6 cellular contexts compared by ENCODE assay signal in the genomic region with DNA sequence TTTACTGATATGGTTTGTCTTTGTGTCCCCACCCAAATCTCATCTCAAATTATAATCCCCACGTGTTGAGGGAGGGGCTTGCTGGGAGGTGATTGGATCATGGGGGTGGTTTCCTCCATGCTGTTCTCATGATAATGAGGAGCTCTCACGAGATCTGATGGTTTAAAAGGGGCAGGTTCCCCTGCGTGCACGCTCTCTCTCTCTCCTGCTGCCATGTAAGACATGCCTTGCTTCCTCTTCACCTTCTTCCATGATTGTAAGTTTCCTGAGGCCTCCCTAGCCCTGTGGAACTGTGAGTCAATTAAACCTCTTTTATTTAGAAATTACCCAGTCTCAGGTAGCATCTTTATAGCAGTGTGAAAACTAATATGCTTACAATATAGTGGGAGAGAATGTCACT. TPM values are rescaled to one million over a fixed set of nuclear protein-coding genes. Genes with fewer than 3 reads are reported as not detected.
DNase-seq lines count a peak whose midpoint lies in the region; ATAC-seq and TF ChIP-seq lines count a peak whose summit lies in the region.
"Not testable (repeated sequence)": the region's sequence is repeated elsewhere in the genome, so short reads cannot be mapped to it uniquely, and the experiment has no call there.

No MANE protein-coding gene starts in this region.

- peaks cover 8 to 17% of the 10 kb centered on the region in 2 donors for H3K4me1 ChIP-seq in naive thymus-derived CD4-positive, alpha-beta T cell (ENCODE audit: control insufficient read depth in 2 of 2, insufficient read depth in 2 of 2, low read length in 2 of 2)

- H3K36me3 Mint-ChIP-seq in T-cell; activated naive CD4-positive, alpha-beta T cell treated with anti-CD3 and anti-CD28 coated beads, Interleukin-2, amount 50 U/mL, for 24 hours; nephron (ENCODE audit: low read depth); type B pancreatic cell: not testable (repeated sequence)
- peaks cover 11% of the 10 kb centered on the region for H3K36me3 Mint-ChIP-seq in activated T-helper 1 cell treated with anti-CD3 and anti-CD28 coated beads, Interleukin-12 subunit alpha, Interleukin-12 subunit beta, Interleukin-2, Interleukin-4 antibody, amounts not matched to agents 30 ng/mL and 10 ng/mL and 1 ng/mL, durations not matched to agents 14 hours and 24 hours and 36 hours (ENCODE audit: low read depth)
- peaks cover 0 to 12% (median 2%) of the 10 kb centered on the region in 5 donors for H3K36me3 Mint-ChIP-seq in naive thymus-derived CD4-positive, alpha-beta T cell

- H3K27ac ChIP-seq in naive thymus-derived CD4-positive, alpha-beta T cell (ENCODE audit: low read depth, low read length): not testable (repeated sequence)

- H3K27ac Mint-ChIP-seq in T-cell (peak overlapping the region; percentile 0 to 60), nephron (peak overlapping the region in 1 of 3 experiments; percentile 65), type B pancreatic cell (peak overlapping the region; percentile 40)
- H3K27ac Mint-ChIP-seq in activated T-helper 1 cell treated with anti-CD3 and anti-CD28 coated beads, Interleukin-12 subunit alpha, Interleukin-12 subunit beta, Interleukin-2, Interleukin-4 antibody, amounts not matched to agents 30 ng/mL and 10 ng/mL and 1 ng/mL, durations not matched to agents 14 hours and 24 hours and 36 hours: not testable (repeated sequence)
- peak overlapping the region; percentile 66 for H3K27ac Mint-ChIP-seq in activated naive CD4-positive, alpha-beta T cell treated with anti-CD3 and anti-CD28 coated beads, Interleukin-2, amount 50 U/mL, for 24 hours
- H3K27ac Mint-ChIP-seq in naive thymus-derived CD4-positive, alpha-beta T cell: peak overlapping the region in 5 of 9 donors; percentile 46 to 98 (median 93)

- CTCF ChIA-PET in T-cell (lab: Charles Lee): interaction anchor here in 1 of 2 donors (1.6 kb wide), 1 partner anchor 103 kb away, joined by 5 read pairs; no protein-coding TSS in a partner anchor
- CTCF ChIA-PET in naive thymus-derived CD4-positive, alpha-beta T cell (lab: Charles Lee): not testable (repeated sequence)

- not testable (repeated sequence) for H3K4me3 Mint-ChIP-seq in T-cell; activated naive CD4-positive, alpha-beta T cell treated with anti-CD3 and anti-CD28 coated beads, Interleukin-2, amount 50 U/mL, for 24 hours; type B pancreatic cell
- peak overlapping the region; percentile 16 for H3K4me3 Mint-ChIP-seq in activated T-helper 1 cell treated with anti-CD3 and anti-CD28 coated beads, Interleukin-12 subunit alpha, Interleukin-12 subunit beta, Interleukin-2, Interleukin-4 antibody, amounts not matched to agents 30 ng/mL and 10 ng/mL and 1 ng/mL, durations not matched to agents 14 hours and 24 hours and 36 hours
- peak overlapping the region in 3 of 10 donors; percentile 24 to 72 (median 53) for H3K4me3 Mint-ChIP-seq in naive thymus-derived CD4-positive, alpha-beta T cell
- peak overlapping the region in 2 of 3 experiments; percentile 68 to 75 for H3K4me3 Mint-ChIP-seq in nephron

- intact Hi-C loops in activated T-helper 1 cell treated with anti-CD3 and anti-CD28 coated beads, Interleukin-12 subunit alpha, Interleukin-12 subunit beta, Interleukin-2, Interleukin-4 antibody, amounts not matched to agents 30 ng/mL and 10 ng/mL and 1 ng/mL, durations not matched to agents 14 hours and 24 hours and 36 hours (cut with micrococcal nuclease): loop anchor here (5.0 kb wide), 1 partner anchor 1528 kb away; a partner anchor contains a TSS
- intact Hi-C loops in naive thymus-derived CD4-positive, alpha-beta T cell (cut with micrococcal nuclease): loop anchor here (5.0 to 10.0 kb wide), 2 partner anchors 1155 to 1518 kb away; a partner anchor contains a TSS

- H3K27me3 ChIP-seq in naive thymus-derived CD4-positive, alpha-beta T cell (ENCODE audit: control insufficient read depth in 2 of 2, insufficient read depth in 2 of 2, low read length in 2 of 2): not testable (repeated sequence)

- H3K4me1 Mint-ChIP-seq in T-cell (peaks cover 31 to 39% (median 34%) of the 10 kb centered on the region in 3 donors), nephron (peaks cover 15% of the 10 kb centered on the region), type B pancreatic cell (ENCODE audit: unreplicated experiment) (peaks cover 12% of the 10 kb centered on the region)
- peaks cover 21% of the 10 kb centered on the region for H3K4me1 Mint-ChIP-seq in activated T-helper 1 cell treated with anti-CD3 and anti-CD28 coated beads, Interleukin-12 subunit alpha, Interleukin-12 subunit beta, Interleukin-2, Interleukin-4 antibody, amounts not matched to agents 30 ng/mL and 10 ng/mL and 1 ng/mL, durations not matched to agents 14 hours and 24 hours and 36 hours (ENCODE audit: low read depth)
- H3K4me1 Mint-ChIP-seq in activated naive CD4-positive, alpha-beta T cell treated with anti-CD3 and anti-CD28 coated beads, Interleukin-2, amount 50 U/mL, for 24 hours: peaks cover 40% of the 10 kb centered on the region
- peaks cover 21 to 42% (median 36%) of the 10 kb centered on the region in 7 donors for H3K4me1 Mint-ChIP-seq in naive thymus-derived CD4-positive, alpha-beta T cell

- DNase-seq in T-cell; activated T-helper 1 cell treated with anti-CD3 and anti-CD28 coated beads, Interleukin-12 subunit alpha, Interleukin-12 subunit beta, Interleukin-2, Interleukin-4 antibody, amounts not matched to agents 30 ng/mL and 10 ng/mL and 1 ng/mL, durations not matched to agents 14 hours and 24 hours and 36 hours (ENCODE audit: low spot score); naive thymus-derived CD4-positive, alpha-beta T cell; type B pancreatic cell (ENCODE audit: extremely low spot score, unreplicated experiment): not testable (repeated sequence)

- POLR2A ChIA-PET in T-cell (lab: Charles Lee); naive thymus-derived CD4-positive, alpha-beta T cell (lab: Charles Lee): not testable (repeated sequence)

- H3K36me3 ChIP-seq in naive thymus-derived CD4-positive, alpha-beta T cell (ENCODE audit: control insufficient read depth in 2 of 3, insufficient read depth in 3 of 3, low read length in 3 of 3): not testable (repeated sequence)

- not testable (repeated sequence) for ATAC-seq in T-cell (replicated peaks in 1 of 4); naive thymus-derived CD4-positive, alpha-beta T cell

- not testable (repeated sequence) for H3K9me3 ChIP-seq in naive thymus-derived CD4-positive, alpha-beta T cell (ENCODE audit: control insufficient read depth in 2 of 3, low read length in 3 of 3)

- H3K9me3 Mint-ChIP-seq in T-cell; activated T-helper 1 cell treated with anti-CD3 and anti-CD28 coated beads, Interleukin-12 subunit alpha, Interleukin-12 subunit beta, Interleukin-2, Interleukin-4 antibody, amounts not matched to agents 30 ng/mL and 10 ng/mL and 1 ng/mL, durations not matched to agents 14 hours and 24 hours and 36 hours; activated naive CD4-positive, alpha-beta T cell treated with anti-CD3 and anti-CD28 coated beads, Interleukin-2, amount 50 U/mL, for 24 hours; naive thymus-derived CD4-positive, alpha-beta T cell; nephron; type B pancreatic cell: not testable (repeated sequence)

- TF ChIP-seq CTCF in nephron (IDR thresholded peaks at IDR 0.05; ENCODE audit: unreplicated experiment in 3 of 3); type B pancreatic cell (conservative IDR thresholded peaks at IDR 0.05): not testable (repeated sequence)

- not testable (repeated sequence) for H3K27me3 Mint-ChIP-seq in T-cell; activated T-helper 1 cell treated with anti-CD3 and anti-CD28 coated beads, Interleukin-12 subunit alpha, Interleukin-12 subunit beta, Interleukin-2, Interleukin-4 antibody, amounts not matched to agents 30 ng/mL and 10 ng/mL and 1 ng/mL, durations not matched to agents 14 hours and 24 hours and 36 hours (ENCODE audit: insufficient read depth); activated naive CD4-positive, alpha-beta T cell treated with anti-CD3 and anti-CD28 coated beads, Interleukin-2, amount 50 U/mL, for 24 hours
- peaks cover 0 to 14% (median 0%) of the 10 kb centered on the region in 5 donors for H3K27me3 Mint-ChIP-seq in naive thymus-derived CD4-positive, alpha-beta T cell
- peaks cover 36% of the 10 kb centered on the region for H3K27me3 Mint-ChIP-seq in nephron (ENCODE audit: low read depth)
- H3K27me3 Mint-ChIP-seq in type B pancreatic cell: peaks cover 54% of the 10 kb centered on the region

- H3K4me3 ChIP-seq in naive thymus-derived CD4-positive, alpha-beta T cell (ENCODE audit: low read length): not testable (repeated sequence)

RNA-seq across cellular contexts. Expression of a gene that starts 2.9 kb away (rescaled TPM):
- total RNA-seq in T-cell (10 to 100 TPM; 22.3 to 29.4 (median 27.4) TPM), type B pancreatic cell (ENCODE audit: low replicate concordance) (20.5 and 29.4 TPM in 2 replicates)
- 30.8 and 32.3 TPM in 2 replicates for total RNA-seq in activated T-helper 1 cell treated with anti-CD3 and anti-CD28 coated beads, Interleukin-12 subunit alpha, Interleukin-12 subunit beta, Interleukin-2, Interleukin-4 antibody, amounts not matched to agents 30 ng/mL and 10 ng/mL and 1 ng/mL, durations not matched to agents 14 hours and 24 hours and 36 hours
- 10 to 100 TPM; 18.2 to 30.9 (median 30.2) TPM for total RNA-seq in naive thymus-derived CD4-positive, alpha-beta T cell
- 10 to 100 TPM; 57.1 to 62.2 TPM for polyA plus RNA-seq in naive thymus-derived CD4-positive, alpha-beta T cell

RNA-seq across cellular contexts. Expression of a gene that starts 50.9 kb away (rescaled TPM):
- total RNA-seq in T-cell (10 to 100 TPM; 54.0 to 62.8 (median 60.1) TPM), type B pancreatic cell (ENCODE audit: low replicate concordance) (42.5 and 66.4 TPM in 2 replicates)
- total RNA-seq in activated T-helper 1 cell treated with anti-CD3 and anti-CD28 coated beads, Interleukin-12 subunit alpha, Interleukin-12 subunit beta, Interleukin-2, Interleukin-4 antibody, amounts not matched to agents 30 ng/mL and 10 ng/mL and 1 ng/mL, durations not matched to agents 14 hours and 24 hours and 36 hours: 179 TPM in 2 replicates
- 100 to 1,000 TPM in 1 of 5 experiments, 10 to 100 TPM in 4; 51.8 to 142 (median 70.6) TPM for total RNA-seq in naive thymus-derived CD4-positive, alpha-beta T cell
- polyA plus RNA-seq in naive thymus-derived CD4-positive, alpha-beta T cell: 10 to 100 TPM; 10.8 to 12.6 TPM
